17 cellular contexts compared by ENCODE assay signal in the genomic region with DNA sequence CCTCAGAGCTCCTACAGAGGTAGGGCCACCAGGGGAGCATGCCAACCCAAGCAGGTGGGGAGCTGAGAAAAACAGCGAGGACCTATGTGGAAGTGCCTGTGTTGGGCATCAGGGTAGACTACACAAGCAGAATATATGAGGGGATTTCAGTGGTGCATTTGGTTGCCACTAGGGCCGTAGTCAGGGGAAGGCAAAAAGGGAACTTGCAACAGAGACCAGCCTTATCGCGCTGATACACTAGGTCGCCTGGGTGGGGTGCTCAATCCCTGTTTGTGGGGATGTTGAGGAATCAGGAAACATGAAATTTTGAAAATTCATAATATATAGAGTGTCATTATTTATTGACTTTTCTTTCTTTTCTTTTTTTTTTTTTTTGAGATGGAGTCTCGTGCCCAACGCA.
DNase-seq lines count a peak whose midpoint lies in the region; ATAC-seq and TF ChIP-seq lines count a peak whose summit lies in the region.
"Had no signal": no experiment of that assay in that cellular context is flagged by ENCODE, and none has a peak within 500 bp of the region (broad histone marks: within the 10 kb centered on the region; RNA-seq: fewer than 3 reads in every experiment).

No MANE protein-coding gene starts in this region.

- H3K9me3 Mint-ChIP-seq in activated CD4-positive, alpha-beta T cell treated with anti-CD3 and anti-CD28 coated beads for 36 hours (ENCODE audit: low read depth) = no peaks in the 10 kb centered on the region
- H3K9me3 Mint-ChIP-seq: activated naive CD4-positive, alpha-beta T cell treated with anti-CD3 and anti-CD28 coated beads, Interleukin-2, amount 10 ng/mL, durations not matched to agents 7 days and 5 days had no signal

- peak; percentile 4 for DNase-seq in activated CD4-positive, alpha-beta T cell treated with anti-CD3 and anti-CD28 coated beads for 36 hours
- DNase-seq in activated CD4-positive, alpha-beta T cell treated with anti-CD3 and anti-CD28 coated beads for 48 hours = no peak
- DNase-seq in NOMO-1 treated with dmso at 0.1 percent for 144 hours (lab: John Stamatoyannopoulos, UW; ENCODE audit: unreplicated experiment) (peak; percentile 41), erythroblast (lab: John Stamatoyannopoulos, UW) (peak; percentile 13 to 16), NCI-H774 (lab: John Stamatoyannopoulos, UW) (no peak), NCI-H226 (no peak), ecto neural progenitor cell (ENCODE audit: low spot score) (no peak), amniotic stem cell (lab: John Stamatoyannopoulos, UW) (no peak)
- DNase-seq: activated naive CD4-positive, alpha-beta T cell treated with anti-CD3 and anti-CD28 coated beads, Interleukin-2, amount 10 ng/mL, durations not matched to agents 7 days and 5 days; brain microvascular endothelial cell; midbrain; NCI-H2029; NCI-H748 treated with DMSO at 0.1 percent for 48 hours; pancreas; SHP77 treated with DMSO at 0.1 percent for 48 hours; substantia nigra; WERI-Rb-1 had no signal

- CTCF ChIA-PET in activated CD4-positive, alpha-beta T cell treated with anti-CD3 and anti-CD28 coated beads for 36 hours (lab: Charles Lee) = no interaction called here

- H3K4me3 Mint-ChIP-seq in activated CD4-positive, alpha-beta T cell treated with anti-CD3 and anti-CD28 coated beads for 36 hours = no peak overlapping the region
- H3K4me3 Mint-ChIP-seq: activated naive CD4-positive, alpha-beta T cell treated with anti-CD3 and anti-CD28 coated beads, Interleukin-2, amount 10 ng/mL, durations not matched to agents 7 days and 5 days had no signal

- TF ChIP-seq POLR2A in erythroblast (IDR thresholded peaks at IDR 0.05; ENCODE audit: low read length) = no peak

- no peaks in the 10 kb centered on the region for H3K4me1 Mint-ChIP-seq in activated CD4-positive, alpha-beta T cell treated with anti-CD3 and anti-CD28 coated beads for 36 hours

- intact Hi-C loops in activated CD4-positive, alpha-beta T cell treated with anti-CD3 and anti-CD28 coated beads for 36 hours (cut with DNase I, micrococcal nuclease) = no loop called here

- ATAC-seq in activated CD4-positive, alpha-beta T cell treated with anti-CD3 and anti-CD28 coated beads for 36 hours = no peak
- ATAC-seq: pancreas had no signal

- no peak overlapping the region for H3K27ac Mint-ChIP-seq in activated CD4-positive, alpha-beta T cell treated with anti-CD3 and anti-CD28 coated beads for 36 hours
- H3K27ac Mint-ChIP-seq: activated naive CD4-positive, alpha-beta T cell treated with anti-CD3 and anti-CD28 coated beads, Interleukin-2, amount 10 ng/mL, durations not matched to agents 7 days and 5 days had no signal

- H3K36me3 Mint-ChIP-seq in activated CD4-positive, alpha-beta T cell treated with anti-CD3 and anti-CD28 coated beads for 36 hours (ENCODE audit: low read depth) = no peaks in the 10 kb centered on the region
- H3K36me3 Mint-ChIP-seq: activated naive CD4-positive, alpha-beta T cell treated with anti-CD3 and anti-CD28 coated beads, Interleukin-2, amount 10 ng/mL, durations not matched to agents 7 days and 5 days had no signal

- no peaks in the 10 kb centered on the region for H3K27me3 Mint-ChIP-seq in activated CD4-positive, alpha-beta T cell treated with anti-CD3 and anti-CD28 coated beads for 36 hours
- H3K27me3 Mint-ChIP-seq: activated naive CD4-positive, alpha-beta T cell treated with anti-CD3 and anti-CD28 coated beads, Interleukin-2, amount 10 ng/mL, durations not matched to agents 7 days and 5 days had no signal

- POLR2A ChIA-PET in activated CD4-positive, alpha-beta T cell treated with anti-CD3 and anti-CD28 coated beads for 36 hours (lab: Charles Lee) = no interaction called here

Comparison
In these comparisons a context has a peak if more than half of its experiments do, and no peak if none do; other contexts are left out.
1. DNase-seq: peak in activated CD4-positive, alpha-beta T cell treated with anti-CD3 and anti-CD28 coated beads for 36 hours (single experiment), NOMO-1 treated with dmso at 0.1 percent for 144 hours (single experiment) and erythroblast (2 of 2); none in activated CD4-positive, alpha-beta T cell treated with anti-CD3 and anti-CD28 coated beads for 48 hours (single experiment), NCI-H774 (single experiment), NCI-H226 (single experiment), ecto neural progenitor cell (single experiment) and amniotic stem cell (single experiment).